Comparison of ENCODE assay signal across 9 cellular contexts in genomic region chr2:203891474-203891873, GRCh38. TPM values are rescaled to one million over a fixed set of nuclear protein-coding genes. Genes with fewer than 3 reads are reported as not detected.
DNase-seq lines count a peak whose midpoint lies in the region; ATAC-seq, FAIRE-seq and TF ChIP-seq lines count a peak whose summit lies in the region.
"Had no signal": no experiment of that assay in that cellular context is flagged by ENCODE, and none has a peak within 500 bp of the region (broad histone marks: within the 10 kb centered on the region; RNA-seq: fewer than 3 reads in every experiment).

No MANE protein-coding gene starts in this region.

- H3K9me3 Mint-ChIP-seq in T-helper 1 cell treated with Interleukin-12 subunit alpha and Interleukin-12 subunit beta and Interleukin-4 antibody, amounts not matched to agents 30 μg/mL and 1 μg/mL, for 36 hours: peaks cover 3% of the 10 kb centered on the region
- H3K9me3 Mint-ChIP-seq in stimulated activated effector memory CD8-positive, alpha-beta T cell treated with anti-CD3 and anti-CD28 coated beads, Interleukin-12 subunit alpha, Interleukin-12 subunit beta, amount 100 ng/mL, for 72 hours: peaks cover 5% of the 10 kb centered on the region
- H3K9me3 Mint-ChIP-seq: naive thymus-derived CD8-positive, alpha-beta T cell had no signal

- no peaks in the 10 kb centered on the region for H3K27me3 Mint-ChIP-seq in T-helper 1 cell treated with Interleukin-12 subunit alpha and Interleukin-12 subunit beta and Interleukin-4 antibody, amounts not matched to agents 30 μg/mL and 1 μg/mL, for 36 hours (ENCODE audit: low read depth)

- no peak for TF ChIP-seq CTCF in epithelial cell of proximal tubule (conservative IDR thresholded peaks at IDR 0.05; ENCODE audit: low read depth, low read length)

- peaks cover 8% of the 10 kb centered on the region for H3K36me3 Mint-ChIP-seq in T-helper 1 cell treated with Interleukin-12 subunit alpha and Interleukin-12 subunit beta and Interleukin-4 antibody, amounts not matched to agents 30 μg/mL and 1 μg/mL, for 36 hours (ENCODE audit: low read depth)
- peaks cover 16% of the 10 kb centered on the region for H3K36me3 Mint-ChIP-seq in stimulated activated effector memory CD8-positive, alpha-beta T cell treated with anti-CD3 and anti-CD28 coated beads, Interleukin-12 subunit alpha, Interleukin-12 subunit beta, amount 100 ng/mL, for 72 hours
- H3K36me3 Mint-ChIP-seq: naive thymus-derived CD8-positive, alpha-beta T cell had no signal

- no peak overlapping the region for H3K4me3 ChIP-seq in epithelial cell of proximal tubule (ENCODE audit: low read depth, low read length)

- peak overlapping the region; percentile 87 for H3K27ac Mint-ChIP-seq in T-helper 1 cell treated with Interleukin-12 subunit alpha and Interleukin-12 subunit beta and Interleukin-4 antibody, amounts not matched to agents 30 μg/mL and 1 μg/mL, for 36 hours
- peak overlapping the region; percentile 89 for H3K27ac Mint-ChIP-seq in stimulated activated effector memory CD8-positive, alpha-beta T cell treated with anti-CD3 and anti-CD28 coated beads, Interleukin-12 subunit alpha, Interleukin-12 subunit beta, amount 100 ng/mL, for 72 hours
- H3K27ac Mint-ChIP-seq: naive thymus-derived CD8-positive, alpha-beta T cell had no signal

- ATAC-seq in stimulated activated effector memory CD8-positive, alpha-beta T cell treated with anti-CD3 and anti-CD28 coated beads, Interleukin-12 subunit alpha, Interleukin-12 subunit beta, amount 100 ng/mL, for 72 hours: peak; percentile 85
- ATAC-seq: naive thymus-derived CD8-positive, alpha-beta T cell had no signal

- peak; percentile 56 for DNase-seq in activated naive CD4-positive, alpha-beta T cell treated with Interleukin-2 at 50 U/mL for 16 hours
- DNase-seq in activated naive CD4-positive, alpha-beta T cell (lab: John Stamatoyannopoulos, UW): no peak
- DNase-seq in epithelial cell of proximal tubule (ENCODE audit: low read depth): peak; percentile 9
- DNase-seq in stimulated activated effector memory CD8-positive, alpha-beta T cell treated with anti-CD3 and anti-CD28 coated beads, Interleukin-12 subunit alpha, Interleukin-12 subunit beta, amount 100 ng/mL, for 72 hours (ENCODE audit: low spot score in 2 of 2): peak; percentile 41 to 82
- DNase-seq in ecto neural progenitor cell (ENCODE audit: low spot score): no peak
- no peak for DNase-seq in HTR-8/SVneo (ENCODE audit: insufficient read length, low spot score)
- no peak for DNase-seq in NCI-H2196 (lab: John Stamatoyannopoulos, UW; ENCODE audit: unreplicated experiment)
- DNase-seq: naive thymus-derived CD8-positive, alpha-beta T cell had no signal

- H3K4me3 Mint-ChIP-seq in T-helper 1 cell treated with Interleukin-12 subunit alpha and Interleukin-12 subunit beta and Interleukin-4 antibody, amounts not matched to agents 30 μg/mL and 1 μg/mL, for 36 hours: peak overlapping the region; percentile 35
- peak overlapping the region; percentile 46 for H3K4me3 Mint-ChIP-seq in stimulated activated effector memory CD8-positive, alpha-beta T cell treated with anti-CD3 and anti-CD28 coated beads, Interleukin-12 subunit alpha, Interleukin-12 subunit beta, amount 100 ng/mL, for 72 hours
- H3K4me3 Mint-ChIP-seq: naive thymus-derived CD8-positive, alpha-beta T cell had no signal

- peaks cover 63% of the 10 kb centered on the region for H3K4me1 Mint-ChIP-seq in T-helper 1 cell treated with Interleukin-12 subunit alpha and Interleukin-12 subunit beta and Interleukin-4 antibody, amounts not matched to agents 30 μg/mL and 1 μg/mL, for 36 hours (ENCODE audit: low read depth)
- H3K4me1 Mint-ChIP-seq in stimulated activated effector memory CD8-positive, alpha-beta T cell treated with anti-CD3 and anti-CD28 coated beads, Interleukin-12 subunit alpha, Interleukin-12 subunit beta, amount 100 ng/mL, for 72 hours: peaks cover 87% of the 10 kb centered on the region
- H3K4me1 Mint-ChIP-seq: naive thymus-derived CD8-positive, alpha-beta T cell had no signal

- FAIRE-seq in HTR-8/SVneo (lab: Jason Lieb, UNC): no peak

RNA-seq across cellular contexts. Expression of gene CTLA4, which starts 23.9 kb away (rescaled TPM):
- not detected in 2 replicates for total RNA-seq in epithelial cell of proximal tubule

RNA-seq across cellular contexts. Expression of gene ICOS, which starts 45.1 kb away (rescaled TPM):
- not detected in 2 replicates for total RNA-seq in epithelial cell of proximal tubule

Comparison
In these comparisons a context has a peak if more than half of its experiments do, and no peak if none do; other contexts are left out.
1. DNase-seq: peak in activated naive CD4-positive, alpha-beta T cell treated with Interleukin-2 at 50 U/mL for 16 hours (single experiment), epithelial cell of proximal tubule (single experiment) and stimulated activated effector memory CD8-positive, alpha-beta T cell treated with anti-CD3 and anti-CD28 coated beads, Interleukin-12 subunit alpha, Interleukin-12 subunit beta, amount 100 ng/mL, for 72 hours (2 of 2); none in activated naive CD4-positive, alpha-beta T cell (0 of 4), ecto neural progenitor cell (single experiment), HTR-8/SVneo (single experiment) and NCI-H2196 (single experiment).